ENCODE assay signal across 8 cellular contexts in genomic region chr10:72353028-72353962, GRCh38.
DNase-seq lines count a peak whose midpoint lies in the region; ATAC-seq lines count a peak whose summit lies in the region.

No MANE protein-coding gene starts in this region.

- no peak for ATAC-seq in GM19397 (IDR thresholded peaks at IDR 0.05; ENCODE audit: unreplicated experiment)

- H3K9me3 Mint-ChIP-seq in dendritic cell treated with granulocyte-macrophage colony-stimulating factor and Interleukin-4, amounts not matched to agents 40 ng/mL and 50 ng/mL, for 4 days = no peaks in the 10 kb centered on the region

- H3K36me3 Mint-ChIP-seq in dendritic cell treated with granulocyte-macrophage colony-stimulating factor and Interleukin-4, amounts not matched to agents 40 ng/mL and 50 ng/mL, for 4 days (ENCODE audit: low read depth) = peaks cover 66% of the 10 kb centered on the region

- H3K4me1 Mint-ChIP-seq in dendritic cell treated with granulocyte-macrophage colony-stimulating factor and Interleukin-4, amounts not matched to agents 40 ng/mL and 50 ng/mL, for 4 days (ENCODE audit: low read depth) = peaks cover 60% of the 10 kb centered on the region

- peak overlapping the region; percentile 98 for H3K27ac Mint-ChIP-seq in dendritic cell treated with granulocyte-macrophage colony-stimulating factor and Interleukin-4, amounts not matched to agents 40 ng/mL and 50 ng/mL, for 4 days

- H3K4me1 ChIP-seq in mucosa of rectum (ENCODE audit: control insufficient read depth in 2 of 2, insufficient read depth in 2 of 2, low read length in 2 of 2) = peaks cover 13 to 16% of the 10 kb centered on the region in 2 donors

- DNase-seq in ELR (ENCODE audit: low read depth) = peak; percentile 64
- DNase-seq in NCI-H748 (lab: John Stamatoyannopoulos, UW; ENCODE audit: unreplicated experiment) = peak; percentile 45
- no peak for DNase-seq in activated CD4-positive, CD25-positive, alpha-beta regulatory T cell (lab: John Stamatoyannopoulos, UW)
- no peak for DNase-seq in medulla oblongata (ENCODE audit: extremely low spot score)
- DNase-seq in NCI-H1930 (lab: John Stamatoyannopoulos, UW) = no peak

- H3K36me3 ChIP-seq in mucosa of rectum (ENCODE audit: control insufficient read depth in 2 of 2, insufficient read depth in 2 of 2, low read length in 2 of 2) = peaks cover 7 to 16% of the 10 kb centered on the region in 2 donors

- no peaks in the 10 kb centered on the region for H3K9me3 ChIP-seq in mucosa of rectum (ENCODE audit: control insufficient read depth in 2 of 2, low read length in 2 of 2)

- peak overlapping the region; percentile 96 to 99 for H3K4me3 ChIP-seq in mucosa of rectum (ENCODE audit: low read length in 2 of 2)

- intact Hi-C loops in dendritic cell treated with granulocyte-macrophage colony-stimulating factor and Interleukin-4, amounts not matched to agents 40 ng/mL and 50 ng/mL, for 4 days (cut with micrococcal nuclease) = no loop called here

- H3K27me3 ChIP-seq in mucosa of rectum (ENCODE audit: control insufficient read depth in 2 of 2, insufficient read depth in 2 of 2, low read length in 2 of 2) = no peaks in the 10 kb centered on the region

- H3K4me3 Mint-ChIP-seq in dendritic cell treated with granulocyte-macrophage colony-stimulating factor and Interleukin-4, amounts not matched to agents 40 ng/mL and 50 ng/mL, for 4 days = peak overlapping the region; percentile 99

- peak overlapping the region; percentile 98 for H3K9ac ChIP-seq in mucosa of rectum (ENCODE audit: low read depth in 1 of 2, low read length in 2 of 2)

- H3K27ac ChIP-seq in mucosa of rectum (ENCODE audit: low read depth in 2 of 2, low read length in 2 of 2) = peak overlapping the region; percentile 99 to 100

- H3K27me3 Mint-ChIP-seq in dendritic cell treated with granulocyte-macrophage colony-stimulating factor and Interleukin-4, amounts not matched to agents 40 ng/mL and 50 ng/mL, for 4 days = no peaks in the 10 kb centered on the region

Comparison
In these comparisons a context has a peak if more than half of its experiments do, and no peak if none do; other contexts are left out.
1. DNase-seq: peak in ELR (single experiment) and NCI-H748 (single experiment); none in activated CD4-positive, CD25-positive, alpha-beta regulatory T cell (0 of 4), medulla oblongata (single experiment) and NCI-H1930 (0 of 2).